In genomic region chr1:23424171-23424959, GRCh38 we compare ENCODE assay signal across 9 cellular contexts. TPM values are rescaled to one million over a fixed set of nuclear protein-coding genes. Genes with fewer than 3 reads are reported as not detected.
DNase-seq lines count a peak whose midpoint lies in the region; ATAC-seq, FAIRE-seq and TF ChIP-seq lines count a peak whose summit lies in the region.
"Had no signal": no experiment of that assay in that cellular context is flagged by ENCODE, and none has a peak within 500 bp of the region (broad histone marks: within the 10 kb centered on the region; RNA-seq: fewer than 3 reads in every experiment).

TSS of gene TCEA3 (minus strand) at chr1:23424748. CDS start at chr1:23424633, 115 bp downstream.

- ATAC-seq in SK-N-SH treated with all-trans-retinoic acid at 6 μM for 48 hours (no peak), right cardiac atrium (peak; percentile 68), gastrocnemius medialis (peak; percentile 65 to 68), HG02678 (IDR thresholded peaks at IDR 0.05; ENCODE audit: unreplicated experiment) (no peak)

- H3K36me3 ChIP-seq in SK-N-SH (replicated peaks in 1 of 2; ENCODE audit: control insufficient read depth in 1 of 2, insufficient read depth in 2 of 2, low read length in 1 of 2) (peaks cover 0 to 9% of the 10 kb centered on the region in 2 experiments), gastrocnemius medialis (peaks cover 0 to 4% of the 10 kb centered on the region in 2 donors)

- TF ChIP-seq POLR2A in gastrocnemius medialis (IDR thresholded peaks at IDR 0.05) = peak; percentile 65 to 70

- H3K4me1 ChIP-seq in SK-N-SH (ENCODE audit: control insufficient read depth in 1 of 2, insufficient read depth in 2 of 2, low read depth in 1 of 2, low read length in 1 of 2) = peaks cover 0 to 18% of the 10 kb centered on the region in 2 experiments; a peak in 1 of 4 replicates
- peaks cover 16% of the 10 kb centered on the region for H3K4me1 ChIP-seq in right cardiac atrium (ENCODE audit: control insufficient read depth, insufficient read depth, low read length)
- H3K4me1 ChIP-seq in gastrocnemius medialis = peaks cover 59 to 65% of the 10 kb centered on the region in 2 donors

- no peaks in the 10 kb centered on the region for H3K9me2 ChIP-seq in SK-N-SH

- H3K4me2 ChIP-seq in SK-N-SH = no peak within 1 kb of the TSS

- 91% methylated on average over 52 of the region's 72 CpGs for WGBS in SK-N-SH (ENCODE audit: low lambda C conversion rate)
- WGBS in right cardiac atrium = 1% methylated on average over 72 of the region's 72 CpGs

- H3K27ac Mint-ChIP-seq in activated naive CD4-positive, alpha-beta T cell treated with anti-CD3 and anti-CD28 coated beads, Interleukin-2, amount 10 ng/mL, durations not matched to agents 7 days and 5 days = peak within 1 kb of the TSS; percentile 86

- H3K9me3 Mint-ChIP-seq in activated naive CD4-positive, alpha-beta T cell treated with anti-CD3 and anti-CD28 coated beads, Interleukin-2, amount 10 ng/mL, durations not matched to agents 7 days and 5 days = no peaks in the 10 kb centered on the region

- POLR2A ChIA-PET in SK-N-SH (lab: Yijun Ruan, JAX) = interaction anchor here (0.6 kb wide), 1 partner anchor 70 kb away, joined by 3 read pairs; no protein-coding TSS in a partner anchor

- no peak within 1 kb of the TSS for H2AFZ ChIP-seq in SK-N-SH (ENCODE audit: low read depth)

- no peak for TF ChIP-seq EP300 in SK-N-SH (IDR thresholded peaks at IDR 0.05; ENCODE audit: borderline replicate concordance in 1 of 2, low read depth in 1 of 2, low read length in 1 of 2)

- H3K4me3 ChIP-seq in SK-N-SH (ENCODE audit: low read depth in 2 of 2, low read length in 1 of 2) = no peak within 1 kb of the TSS
- peak within 1 kb of the TSS; percentile 54 for H3K4me3 ChIP-seq in right cardiac atrium (ENCODE audit: low read length)
- peak within 1 kb of the TSS; percentile 68 to 82 (median 74) for H3K4me3 ChIP-seq in gastrocnemius medialis

- H3K4me3 Mint-ChIP-seq in activated naive CD4-positive, alpha-beta T cell treated with anti-CD3 and anti-CD28 coated beads, Interleukin-2, amount 10 ng/mL, durations not matched to agents 7 days and 5 days = peak within 1 kb of the TSS; percentile 87

- in situ Hi-C loops in gastrocnemius medialis (cut with MboI; ENCODE audit: low sequenced_read_pairs in 4 of 4) = no loop called here

- intact Hi-C loops in right cardiac atrium (cut with DNase I) = no loop called here
- intact Hi-C loops in gastrocnemius medialis (cut with DNase I; ENCODE audit: low total_unique reads) = loop anchor here (2.0 to 5.0 kb wide), 2 partner anchors 26 to 108 kb away; partner anchors contain the start of gene E2F2

- no peak for TF ChIP-seq RAD21 in SK-N-SH (IDR thresholded peaks at IDR 0.05; ENCODE audit: low read length)

- DNase-seq in SK-N-SH (peak; percentile 41), right cardiac atrium (peak; percentile 55 to 86 (median 84)), gastrocnemius medialis (peak; percentile 57 to 83), RCC 7860 (ENCODE audit: low spot score) (no peak), cortex of kidney (lab: John Stamatoyannopoulos, UW) (no peak)
- peak; percentile 58 for DNase-seq in activated naive CD4-positive, alpha-beta T cell treated with anti-CD3 and anti-CD28 coated beads, Interleukin-2, amount 10 ng/mL, durations not matched to agents 7 days and 5 days

- H3F3A ChIP-seq in SK-N-SH (replicated peaks; ENCODE audit: insufficient read depth) = no peaks in the 10 kb centered on the region

- H3K27me3 Mint-ChIP-seq in activated naive CD4-positive, alpha-beta T cell treated with anti-CD3 and anti-CD28 coated beads, Interleukin-2, amount 10 ng/mL, durations not matched to agents 7 days and 5 days = peaks cover 65% of the 10 kb centered on the region

- FAIRE-seq in RCC 7860 (lab: Jason Lieb, UNC) = no peak
- FAIRE-seq: TTC549 had no signal

- H3K9me3 ChIP-seq in SK-N-SH (no peaks in the 10 kb centered on the region), right cardiac atrium (ENCODE audit: control insufficient read depth, low read length) (no peaks in the 10 kb centered on the region), gastrocnemius medialis (no peaks in the 10 kb centered on the region)

- H3K27ac ChIP-seq in SK-N-SH (ENCODE audit: low read depth in 2 of 2, low read length in 1 of 2) (no peak within 1 kb of the TSS), right cardiac atrium (ENCODE audit: low read length) (peak within 1 kb of the TSS; percentile 62), gastrocnemius medialis (peak within 1 kb of the TSS; percentile 93 to 96 (median 94))

- H3K36me3 Mint-ChIP-seq in activated naive CD4-positive, alpha-beta T cell treated with anti-CD3 and anti-CD28 coated beads, Interleukin-2, amount 10 ng/mL, durations not matched to agents 7 days and 5 days = peaks cover 17% of the 10 kb centered on the region

- TF ChIP-seq CTCF in SK-N-SH (IDR thresholded peaks at IDR 0.05) = no peak
- no peak for TF ChIP-seq CTCF in gastrocnemius medialis (IDR thresholded peaks at IDR 0.05 in 4 of 5, conservative IDR thresholded peaks at IDR 0.05 in 1 of 5)

- H4K20me1 ChIP-seq in SK-N-SH (ENCODE audit: insufficient read depth) = no peaks in the 10 kb centered on the region

- no peaks in the 10 kb centered on the region for H3K79me2 ChIP-seq in SK-N-SH (ENCODE audit: insufficient read depth)

- peaks cover 46% of the 10 kb centered on the region for H3K4me1 Mint-ChIP-seq in activated naive CD4-positive, alpha-beta T cell treated with anti-CD3 and anti-CD28 coated beads, Interleukin-2, amount 10 ng/mL, durations not matched to agents 7 days and 5 days

- H3K9ac ChIP-seq in SK-N-SH = no peak within 1 kb of the TSS

- H3K27me3 ChIP-seq in SK-N-SH (ENCODE audit: insufficient read depth) (no peaks in the 10 kb centered on the region), right cardiac atrium (ENCODE audit: control insufficient read depth, insufficient read depth) (no peaks in the 10 kb centered on the region), gastrocnemius medialis (no peaks in the 10 kb centered on the region)

- CTCF ChIA-PET in SK-N-SH (lab: Yijun Ruan, JAX) = no interaction called here
- CTCF ChIA-PET in activated naive CD4-positive, alpha-beta T cell treated with anti-CD3 and anti-CD28 coated beads, Interleukin-2, amount 10 ng/mL, durations not matched to agents 7 days and 5 days (lab: Charles Lee) = interaction anchor here (0.8 to 2.3 kb wide), 3 partner anchors 20 to 232 kb away, joined by 3 to 9 read pairs (median 3); no protein-coding TSS in a partner anchor

TF ChIP-seq in SK-N-SH, 30 proteins besides CTCF, POLR2A, EP300 and RAD21 (continues in another document):
- TF ChIP-seq MAX (IDR thresholded peaks at IDR 0.05; ENCODE audit: low read depth) = no peak
- no peak for TF ChIP-seq MXI1 (IDR thresholded peaks at IDR 0.05; ENCODE audit: low read depth, low read length)
- TF ChIP-seq RXRA (IDR thresholded peaks at IDR 0.05; ENCODE audit: borderline replicate concordance, low read depth) = no peak
- TF ChIP-seq ZBTB33 (IDR thresholded peaks at IDR 0.05; ENCODE audit: borderline replicate concordance, low read depth) = no peak
- TF ChIP-seq JUND (IDR thresholded peaks at IDR 0.05) = no peak
- no peak for TF ChIP-seq ELF1 (IDR thresholded peaks at IDR 0.05)

TF ChIP-seq in SK-N-SH treated with all-trans-retinoic acid at 6 μM for 48 hours, 23 proteins besides CTCF, POLR2A, EP300 and RAD21 (continues in another document):
- TF ChIP-seq TCF4 (CRISPR knock-in tag; IDR thresholded peaks at IDR 0.05; ENCODE audit: borderline replicate concordance) (no peak), TSHZ2 (CRISPR knock-in tag; IDR thresholded peaks at IDR 0.05) (no peak), ZNF70 (CRISPR knock-in tag; IDR thresholded peaks at IDR 0.05) (no peak), RARB (CRISPR knock-in tag; IDR thresholded peaks at IDR 0.05) (no peak), ZNF8 (CRISPR knock-in tag; IDR thresholded peaks at IDR 0.05) (no peak), ZFP3 (CRISPR knock-in tag; IDR thresholded peaks at IDR 0.05) (no peak), PPARA (CRISPR knock-in tag; IDR thresholded peaks at IDR 0.05; ENCODE audit: borderline replicate concordance) (no peak), CSRNP3 (CRISPR knock-in tag; IDR thresholded peaks at IDR 0.05) (no peak)

RNA-seq across cellular contexts. Expression of gene TCEA3, which starts in this region (rescaled TPM):
- polyA plus RNA-seq in SK-N-SH (2012; rRNA removed) (1.1 and 1.2 TPM in 2 replicates), right cardiac atrium (48.7 TPM)
- polyA plus RNA-seq in SK-N-SH (2012; cell fraction: cytosol; rRNA removed) = 0.68 and 0.90 TPM in 2 replicates
- 3.9 and 4.7 TPM in 2 replicates for polyA plus RNA-seq in SK-N-SH (2012; cell fraction: nucleus; rRNA removed)
- total RNA-seq in right cardiac atrium (10 to 100 TPM; 36.4 to 79.5 (median 49.1) TPM), gastrocnemius medialis (100 to 1,000 TPM; 128 to 242 (median 179) TPM)

Comparison
In these comparisons a context has a peak if more than half of its experiments do, and no peak if none do; other contexts are left out.
1. DNase-seq: peak in SK-N-SH (single experiment), activated naive CD4-positive, alpha-beta T cell treated with anti-CD3 and anti-CD28 coated beads, Interleukin-2, amount 10 ng/mL, durations not matched to agents 7 days and 5 days (single experiment), right cardiac atrium (3 of 3) and gastrocnemius medialis (2 of 2); none in RCC 7860 (single experiment) and cortex of kidney (single experiment).
2. H3K27ac ChIP-seq: peak in right cardiac atrium (single experiment) and gastrocnemius medialis (4 of 4); none in SK-N-SH (0 of 2).
3. H3K4me3 ChIP-seq: peak in right cardiac atrium (single experiment) and gastrocnemius medialis (4 of 4); none in SK-N-SH (0 of 2).
4. ATAC-seq: peak in right cardiac atrium (2 of 2) and gastrocnemius medialis (2 of 2); none in SK-N-SH treated with all-trans-retinoic acid at 6 μM for 48 hours (single experiment) and HG02678 (single experiment).